Comparison of ENCODE assay signal across 21 cellular contexts in genomic region chr20:59404749-59405148, GRCh38.
"Had no signal": no experiment of that assay in that cellular context is flagged by ENCODE, and none has a peak within 500 bp of the region (broad histone marks: within the 10 kb centered on the region; RNA-seq: fewer than 3 reads in every experiment).

No MANE protein-coding gene starts in this region.

- H3K36me3 Mint-ChIP-seq: activated naive CD4-positive, alpha-beta T cell treated with anti-CD3 and anti-CD28 coated beads, Interleukin-2, amount 10 ng/mL, durations not matched to agents 7 days and 5 days; activated naive CD8-positive, alpha-beta T cell treated with anti-CD3 and anti-CD28 coated beads for 36 hours had no signal

- H3K4me3 Mint-ChIP-seq: activated CD4-positive, alpha-beta memory T cell treated with anti-CD3 and anti-CD28 coated beads, Interleukin-2, amount 10 ng/mL, durations not matched to agents 7 days and 5 days; activated CD4-positive, alpha-beta T cell treated with anti-CD3 and anti-CD28 coated beads for 36 hours; activated naive CD4-positive, alpha-beta T cell treated with anti-CD3 and anti-CD28 coated beads, Interleukin-2, amount 10 ng/mL, durations not matched to agents 7 days and 5 days; activated naive CD8-positive, alpha-beta T cell treated with anti-CD3 and anti-CD28 coated beads for 36 hours had no signal

- H3K27ac ChIP-seq: VCaP had no signal

- H3K4me1 Mint-ChIP-seq: activated CD4-positive, alpha-beta T cell treated with anti-CD3 and anti-CD28 coated beads for 36 hours had no signal

- H3K9me3 Mint-ChIP-seq: activated CD4-positive, alpha-beta memory T cell treated with anti-CD3 and anti-CD28 coated beads, Interleukin-2, amount 10 ng/mL, durations not matched to agents 7 days and 5 days; activated naive CD4-positive, alpha-beta T cell treated with anti-CD3 and anti-CD28 coated beads, Interleukin-2, amount 10 ng/mL, durations not matched to agents 7 days and 5 days; activated naive CD8-positive, alpha-beta T cell treated with anti-CD3 and anti-CD28 coated beads for 36 hours; activated T-cell treated with anti-CD3 and anti-CD28 coated beads, Interleukin-2, amount 50 U/mL, for 72 hours; activated T-helper 2 cell treated with anti-CD3 and anti-CD28 coated beads, Interferon-gamma antibody, Interleukin-2, Interleukin-4, amounts not matched to agents 10 μg/mL and 5 μg/mL and 100 μg/mL, durations not matched to agents 14 hours and 24 hours and 36 hours had no signal

- FAIRE-seq: RCC 7860 had no signal

- ATAC-seq: activated CD4-positive, alpha-beta T cell treated with anti-CD3 and anti-CD28 coated beads for 36 hours; activated T-cell treated with anti-CD3 and anti-CD28 coated beads, Interleukin-2, amount 50 U/mL, for 72 hours; PC-3 had no signal

- DNase-seq: activated CD4-positive, alpha-beta memory T cell treated with anti-CD3 and anti-CD28 coated beads, Interleukin-2, amount 10 ng/mL, durations not matched to agents 7 days and 5 days; activated CD4-positive, alpha-beta T cell treated with anti-CD3 and anti-CD28 coated beads for 36 hours; activated CD4-positive, alpha-beta T cell treated with anti-CD3 and anti-CD28 coated beads, Interleukin-2, amount 50 U/mL, for 1 hour; activated gamma-delta T cell treated with Interleukin-2 at 50 U/mL for 16 hours; activated naive CD4-positive, alpha-beta T cell treated with anti-CD3 and anti-CD28 coated beads, Interleukin-2, amount 10 ng/mL, durations not matched to agents 7 days and 5 days; activated naive CD8-positive, alpha-beta T cell treated with anti-CD3 and anti-CD28 coated beads for 36 hours; activated T-cell treated with anti-CD3 and anti-CD28 coated beads, Interleukin-2, amount 50 U/mL, for 72 hours; cerebellar nuclear complex; KG1; NCI-H1048; NCI-H1930; NCI-H2171; NCI-H2227 treated with DMSO at 0.1 percent for 48 hours; NCI-H446 treated with DMSO at 0.1 percent for 48 hours; NCI-H526 treated with DMSO at 0.1 percent for 48 hours; PC-3; SHP77 treated with DMSO at 0.1 percent for 48 hours; T-helper 2 cell had no signal

- H3K27ac Mint-ChIP-seq: activated CD4-positive, alpha-beta memory T cell treated with anti-CD3 and anti-CD28 coated beads, Interleukin-2, amount 10 ng/mL, durations not matched to agents 7 days and 5 days; activated CD4-positive, alpha-beta T cell treated with anti-CD3 and anti-CD28 coated beads for 36 hours; activated naive CD4-positive, alpha-beta T cell treated with anti-CD3 and anti-CD28 coated beads, Interleukin-2, amount 10 ng/mL, durations not matched to agents 7 days and 5 days; activated naive CD8-positive, alpha-beta T cell treated with anti-CD3 and anti-CD28 coated beads for 36 hours; activated T-cell treated with anti-CD3 and anti-CD28 coated beads, Interleukin-2, amount 50 U/mL, for 72 hours; activated T-helper 2 cell treated with anti-CD3 and anti-CD28 coated beads, Interferon-gamma antibody, Interleukin-2, Interleukin-4, amounts not matched to agents 10 μg/mL and 5 μg/mL and 100 μg/mL, durations not matched to agents 14 hours and 24 hours and 36 hours had no signal
